ENCODE assay signal across 12 cellular contexts in the genomic region with DNA sequence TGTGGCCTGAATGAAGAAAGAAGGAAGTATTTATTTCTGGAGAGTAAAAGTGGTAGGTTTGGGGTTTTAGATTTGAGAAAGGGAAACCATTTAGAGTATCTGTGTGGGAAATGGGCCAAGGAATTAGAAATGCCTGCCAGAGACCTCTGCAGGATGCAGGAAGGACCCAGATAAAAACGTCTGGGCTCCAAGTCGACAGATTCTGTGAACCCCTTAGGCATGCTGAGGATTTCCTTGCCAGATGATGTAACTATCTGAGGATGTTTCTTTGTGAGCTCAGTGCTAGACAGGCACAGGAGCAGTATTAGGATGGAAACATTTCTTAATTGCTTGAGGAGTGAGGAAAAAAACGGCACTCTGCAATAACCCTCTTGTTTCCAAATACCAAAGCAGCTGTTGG.
DNase-seq lines count a peak whose midpoint lies in the region; ATAC-seq and TF ChIP-seq lines count a peak whose summit lies in the region.
"Had no signal": no experiment of that assay in that cellular context is flagged by ENCODE, and none has a peak within 500 bp of the region (broad histone marks: within the 10 kb centered on the region; RNA-seq: fewer than 3 reads in every experiment).

No MANE protein-coding gene starts in this region.

- no peak overlapping the region for H3K4me3 Mint-ChIP-seq in chondrocyte (ENCODE audit: unreplicated experiment)

- TF ChIP-seq POLR2A in erythroblast (IDR thresholded peaks at IDR 0.05; ENCODE audit: low read length), result no peak

- H3K4me1 Mint-ChIP-seq in chondrocyte (ENCODE audit: low read depth), result peaks cover 16% of the 10 kb centered on the region

- H3K36me3 Mint-ChIP-seq in chondrocyte (ENCODE audit: low read depth), result no peaks in the 10 kb centered on the region

- no peak for ATAC-seq in HG03565 (IDR thresholded peaks at IDR 0.05; ENCODE audit: unreplicated experiment)

- TF ChIP-seq CTCF in chondrocyte (IDR thresholded peaks at IDR 0.05), result no peak

- no peaks in the 10 kb centered on the region for H3K9me3 Mint-ChIP-seq in chondrocyte (ENCODE audit: low read depth)

- H3K27ac Mint-ChIP-seq in chondrocyte (ENCODE audit: unreplicated experiment), result peak overlapping the region; percentile 75

- H3K27me3 Mint-ChIP-seq in chondrocyte (ENCODE audit: low read depth), result peaks cover 11% of the 10 kb centered on the region

- peak; percentile 2 for DNase-seq in A172 (ENCODE audit: low spot score)
- peak; percentile 41 for DNase-seq in M059J (ENCODE audit: low read depth)
- DNase-seq in chondrocyte (ENCODE audit: low spot score), result no peak
- peak; percentile 30 for DNase-seq in kidney tubule cell (ENCODE audit: low spot score)
- no peak for DNase-seq in ecto neural progenitor cell (ENCODE audit: low spot score)
- DNase-seq in effector CD4-positive, alpha-beta T cell, result no peak
- no peak for DNase-seq in erythroblast (lab: John Stamatoyannopoulos, UW)
- DNase-seq: effector CD8-positive, alpha-beta T cell; NCI-H1105; SHP77; thyroid gland had no signal

Comparison
In these comparisons a context has a peak if more than half of its experiments do, and no peak if none do; other contexts are left out.
1. DNase-seq: peak in A172 (single experiment), M059J (single experiment) and kidney tubule cell (single experiment); none in chondrocyte (single experiment), ecto neural progenitor cell (single experiment), effector CD4-positive, alpha-beta T cell (single experiment) and erythroblast (0 of 2).